8 cellular contexts compared by ENCODE assay signal in genomic region chr5:129905467-129906176, GRCh38.
DNase-seq lines count a peak whose midpoint lies in the region; ATAC-seq and TF ChIP-seq lines count a peak whose summit lies in the region.

No MANE protein-coding gene starts in this region.

- DNase-seq in stimulated activated CD4-positive, alpha-beta T cell treated with anti-CD3 and anti-CD28 coated beads, Interleukin-15, amount 100 ng/mL, for 24 hours: peak; percentile 9
- DNase-seq in stimulated activated CD4-positive, alpha-beta T cell treated with anti-CD3 and anti-CD28 coated beads, Interleukin-2, amount 100 ng/mL, for 48 hours: no peak
- no peak for DNase-seq in astrocyte of the cerebellum (ENCODE audit: low read depth)
- DNase-seq in iPS-NIHi7 (ENCODE audit: extremely low spot score): peak; percentile 26
- DNase-seq in stimulated activated effector memory CD8-positive, alpha-beta T cell treated with anti-CD3 and anti-CD28 coated beads, Interleukin-12 subunit alpha, Interleukin-12 subunit beta, amount 100 ng/mL, for 72 hours (ENCODE audit: low spot score in 2 of 2): peak in 1 of 2 donors; percentile 50
- DNase-seq in DMS114 treated with DMSO at 0.1 percent for 48 hours (lab: John Stamatoyannopoulos, UW; ENCODE audit: unreplicated experiment): no peak

- peaks cover 18% of the 10 kb centered on the region for H3K4me1 Mint-ChIP-seq in stimulated activated effector memory CD8-positive, alpha-beta T cell treated with anti-CD3 and anti-CD28 coated beads, Interleukin-12 subunit alpha, Interleukin-12 subunit beta, amount 100 ng/mL, for 72 hours

- no peaks in the 10 kb centered on the region for H3K36me3 Mint-ChIP-seq in stimulated activated effector memory CD8-positive, alpha-beta T cell treated with anti-CD3 and anti-CD28 coated beads, Interleukin-12 subunit alpha, Interleukin-12 subunit beta, amount 100 ng/mL, for 72 hours

- in situ Hi-C loops in astrocyte of the cerebellum (cut with HindIII; ENCODE audit: low sequenced_read_pairs): no loop called here

- peak; percentile 17 for ATAC-seq in stimulated activated effector memory CD8-positive, alpha-beta T cell treated with anti-CD3 and anti-CD28 coated beads, Interleukin-12 subunit alpha, Interleukin-12 subunit beta, amount 100 ng/mL, for 72 hours
- ATAC-seq in GM18519 (IDR thresholded peaks at IDR 0.05; ENCODE audit: low FRiP score, unreplicated experiment) (no peak), HG02885 (IDR thresholded peaks at IDR 0.05; ENCODE audit: poor library complexity, unreplicated experiment) (no peak)

- peak overlapping the region; percentile 62 for H3K4me3 ChIP-seq in astrocyte of the cerebellum (ENCODE audit: low read depth, low read length)

- no peaks in the 10 kb centered on the region for H3K9me3 Mint-ChIP-seq in stimulated activated effector memory CD8-positive, alpha-beta T cell treated with anti-CD3 and anti-CD28 coated beads, Interleukin-12 subunit alpha, Interleukin-12 subunit beta, amount 100 ng/mL, for 72 hours

- no peak for TF ChIP-seq CTCF in astrocyte of the cerebellum (IDR thresholded peaks at IDR 0.05; ENCODE audit: low read depth, low read length, missing control alignments)

- H3K4me3 Mint-ChIP-seq in stimulated activated effector memory CD8-positive, alpha-beta T cell treated with anti-CD3 and anti-CD28 coated beads, Interleukin-12 subunit alpha, Interleukin-12 subunit beta, amount 100 ng/mL, for 72 hours: peak overlapping the region; percentile 74

- H3K27ac Mint-ChIP-seq in stimulated activated effector memory CD8-positive, alpha-beta T cell treated with anti-CD3 and anti-CD28 coated beads, Interleukin-12 subunit alpha, Interleukin-12 subunit beta, amount 100 ng/mL, for 72 hours: no peak overlapping the region

Comparison
In these comparisons a context has a peak if more than half of its experiments do, and no peak if none do; other contexts are left out.
1. DNase-seq: peak in stimulated activated CD4-positive, alpha-beta T cell treated with anti-CD3 and anti-CD28 coated beads, Interleukin-15, amount 100 ng/mL, for 24 hours (single experiment) and iPS-NIHi7 (single experiment); none in stimulated activated CD4-positive, alpha-beta T cell treated with anti-CD3 and anti-CD28 coated beads, Interleukin-2, amount 100 ng/mL, for 48 hours (0 of 2), astrocyte of the cerebellum (single experiment) and DMS114 treated with DMSO at 0.1 percent for 48 hours (single experiment).